ENCODE assay signal across 8 cellular contexts in the genomic region with DNA sequence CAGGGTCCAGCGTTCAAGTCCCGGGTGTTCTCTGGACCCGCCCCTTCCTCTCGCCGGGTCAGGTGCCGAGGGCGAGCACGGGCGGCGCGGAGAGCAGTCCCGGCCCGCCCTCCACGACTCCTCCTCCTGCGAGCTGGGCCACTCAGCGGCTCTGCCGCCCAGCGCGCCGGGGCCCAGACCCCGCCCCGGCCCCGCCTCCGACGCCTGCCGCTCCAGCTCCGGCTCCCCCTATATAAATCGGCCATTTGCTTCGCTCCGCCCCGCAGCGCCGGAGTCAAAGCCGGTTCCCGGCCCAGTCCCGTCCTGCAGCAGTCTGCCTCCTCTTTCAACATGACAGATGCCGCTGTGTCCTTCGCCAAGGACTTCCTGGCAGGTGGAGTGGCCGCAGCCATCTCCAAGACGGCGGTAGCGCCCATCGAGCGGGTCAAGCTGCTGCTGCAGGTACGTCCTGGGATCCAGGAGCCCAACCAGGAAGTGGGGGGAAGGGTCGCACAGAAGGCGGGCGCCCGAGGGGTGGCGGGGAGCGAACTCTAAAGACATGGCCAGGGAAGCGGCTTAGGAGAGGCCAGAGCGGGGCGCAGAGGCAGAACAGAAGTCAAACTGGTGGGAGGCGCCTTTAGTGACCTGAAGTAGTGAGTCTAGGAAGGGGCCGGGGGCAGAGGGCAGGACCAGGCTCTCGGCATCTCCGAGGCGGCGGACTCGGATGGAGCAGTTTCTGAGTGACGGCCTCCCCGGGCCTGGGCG. TPM values are rescaled to one million over a fixed set of nuclear protein-coding genes. Genes with fewer than 3 reads are reported as not detected.
A peak's percentile ranks its signal among the peaks of the same experiment; 100 is the strongest.
DNase-seq lines count a peak whose midpoint lies in the region; ATAC-seq and TF ChIP-seq lines count a peak whose summit lies in the region.

A gene (plus strand): TSS at position 259 of the 744 bp plus-strand sequence. CDS start 72 bp downstream, at position 331.

- TF ChIP-seq CTCF in C4-2B (conservative IDR thresholded peaks at IDR 0.05) (no peak), lung (IDR thresholded peaks at IDR 0.05; ENCODE audit: control extremely low read depth, extremely low read depth) (no peak)
- no peak for TF ChIP-seq CTCF in activated CD8-positive, alpha-beta T cell treated with anti-CD3 and anti-CD28 coated beads for 36 hours (IDR thresholded peaks at IDR 0.05)

- CTCF ChIA-PET in activated CD8-positive, alpha-beta T cell treated with anti-CD3 and anti-CD28 coated beads for 36 hours (lab: Charles Lee): no interaction called here

- H3K36me3 ChIP-seq in duodenal mucosa (ENCODE audit: control insufficient read depth in 1 of 2, insufficient read depth in 2 of 2, low read length in 2 of 2) (peaks cover 8 to 21% of the 10 kb centered on the region in 2 donors), lung (ENCODE audit: control insufficient read depth in 2 of 2, insufficient read depth in 2 of 2, low read length in 2 of 2) (peaks cover 1 to 3% of the 10 kb centered on the region in 2 donors)

- H3K27me3 ChIP-seq in duodenal mucosa (ENCODE audit: control insufficient read depth in 1 of 2, insufficient read depth in 2 of 2, low read length in 2 of 2): no peaks in the 10 kb centered on the region
- H3K27me3 ChIP-seq in lung (ENCODE audit: control insufficient read depth, insufficient read depth): no peaks in the 10 kb centered on the region

- H3K36me3 Mint-ChIP-seq in activated CD8-positive, alpha-beta T cell treated with anti-CD3 and anti-CD28 coated beads for 36 hours (ENCODE audit: low read depth): peaks cover 24% of the 10 kb centered on the region

- peak within 1 kb of the TSS; percentile 83 for H3K4me3 Mint-ChIP-seq in activated CD8-positive, alpha-beta T cell treated with anti-CD3 and anti-CD28 coated beads for 36 hours

- peak within 1 kb of the TSS; percentile 91 for H3K27ac Mint-ChIP-seq in activated CD8-positive, alpha-beta T cell treated with anti-CD3 and anti-CD28 coated beads for 36 hours

- H3K4me3 ChIP-seq in duodenal mucosa (ENCODE audit: low read depth in 1 of 2, low read length in 2 of 2): peak within 1 kb of the TSS; percentile 74 to 80
- peak within 1 kb of the TSS; percentile 73 for H3K4me3 ChIP-seq in lung

- peak within 1 kb of the TSS; percentile 87 to 92 for H3K9ac ChIP-seq in duodenal mucosa (ENCODE audit: low read depth in 1 of 2, low read length in 2 of 2)

- peaks cover 10 to 11% of the 10 kb centered on the region in 2 donors for H3K4me1 ChIP-seq in duodenal mucosa (ENCODE audit: control insufficient read depth in 1 of 2, insufficient read depth in 2 of 2, low read length in 2 of 2)
- H3K4me1 ChIP-seq in lung (ENCODE audit: control insufficient read depth in 2 of 2, insufficient read depth in 2 of 2, low read length in 2 of 2): no peaks in the 10 kb centered on the region

- DNase-seq in NCI-H748 treated with DMSO at 0.1 percent for 48 hours (lab: John Stamatoyannopoulos, UW) (peak; percentile 92), lung (ENCODE audit: low spot score) (peak; percentile 78)
- peak; percentile 83 for DNase-seq in activated CD8-positive, alpha-beta T cell treated with anti-CD3 and anti-CD28 coated beads for 36 hours
- peak; percentile 60 to 70 (median 65) for DNase-seq in stimulated activated CD4-positive, alpha-beta T cell treated with anti-CD3 and anti-CD28 coated beads, TNF-alpha, amount 100 ng/mL, for 4 hours (ENCODE audit: low read depth in 3 of 3)

- peaks cover 12% of the 10 kb centered on the region for H3K4me1 Mint-ChIP-seq in activated CD8-positive, alpha-beta T cell treated with anti-CD3 and anti-CD28 coated beads for 36 hours (ENCODE audit: low read depth)

- intact Hi-C loops in activated CD8-positive, alpha-beta T cell treated with anti-CD3 and anti-CD28 coated beads for 36 hours (cut with micrococcal nuclease): no loop called here

- POLR2A ChIA-PET in activated CD8-positive, alpha-beta T cell treated with anti-CD3 and anti-CD28 coated beads for 36 hours (lab: Charles Lee): interaction anchor here (0.6 to 2.7 kb wide), 3 partner anchors 10 to 50 kb away, joined by 3 to 20 read pairs (median 10); no protein-coding TSS in a partner anchor

- no peaks in the 10 kb centered on the region for H3K9me3 ChIP-seq in duodenal mucosa (ENCODE audit: control insufficient read depth in 1 of 2, low read length in 2 of 2)
- peaks cover 0 to 2% of the 10 kb centered on the region in 2 donors for H3K9me3 ChIP-seq in lung (ENCODE audit: control insufficient read depth in 2 of 2, insufficient read depth in 1 of 2, low read length in 1 of 2)

- H3K27ac ChIP-seq in C4-2B: peak within 1 kb of the TSS; percentile 100
- H3K27ac ChIP-seq in duodenal mucosa (ENCODE audit: low read depth, low read length): peak within 1 kb of the TSS; percentile 95
- H3K27ac ChIP-seq in lung (ENCODE audit: low read depth in 1 of 2, low read length in 1 of 2): peak within 1 kb of the TSS; percentile 97 to 99

- H3K27me3 Mint-ChIP-seq in activated CD8-positive, alpha-beta T cell treated with anti-CD3 and anti-CD28 coated beads for 36 hours: no peaks in the 10 kb centered on the region

- H3K9me3 Mint-ChIP-seq in activated CD8-positive, alpha-beta T cell treated with anti-CD3 and anti-CD28 coated beads for 36 hours: no peaks in the 10 kb centered on the region

- 0 to 38% methylated on average over 42 to 64 of the region's 64 CpGs for WGBS in lung, 2 donors

- peak; percentile 84 for ATAC-seq in GM19351 (IDR thresholded peaks at IDR 0.05; ENCODE audit: unreplicated experiment)
- peak; percentile 83 for ATAC-seq in HG03520 (IDR thresholded peaks at IDR 0.05; ENCODE audit: unreplicated experiment)
- peak; percentile 91 for ATAC-seq in activated CD8-positive, alpha-beta T cell treated with anti-CD3 and anti-CD28 coated beads for 36 hours
- ATAC-seq in lung (ENCODE audit: insufficient read depth, low FRiP score): peak; percentile 89

RNA-seq across cellular contexts. Expression of the gene that starts here (rescaled TPM):
- total RNA-seq in activated CD8-positive, alpha-beta T cell treated with anti-CD3 and anti-CD28 coated beads for 36 hours: 100 to 1,000 TPM; 830 to 839 TPM
- total RNA-seq in lung: 100 to 1,000 TPM; 181 to 430 TPM
- polyA plus RNA-seq in lung: 100 to 1,000 TPM; 169 to 417 TPM

Comparison
In these comparisons a context has a peak if more than half of its experiments do, and no peak if none do; other contexts are left out.
1. Peak in every context shown above with its lines: DNase-seq, ATAC-seq, H3K4me3 ChIP-seq and H3K27ac ChIP-seq.